ENCODE assay signal across 19 cellular contexts in genomic region chr19:5078179-5078578, GRCh38.
DNase-seq lines count a peak whose midpoint lies in the region; ATAC-seq, FAIRE-seq and TF ChIP-seq lines count a peak whose summit lies in the region.
"Had no signal": no experiment of that assay in that cellular context is flagged by ENCODE, and none has a peak within 500 bp of the region (broad histone marks: within the 10 kb centered on the region; RNA-seq: fewer than 3 reads in every experiment).

No MANE protein-coding gene starts in this region.

- no peak overlapping the region for H3K4me2 ChIP-seq in HepG2 (ENCODE audit: low read depth, low read length)

- H3K36me3 Mint-ChIP-seq in immature natural killer cell: peaks cover 7 to 13% (median 8%) of the 10 kb centered on the region in 3 donors

- TF ChIP-seq EP300 in HepG2 (IDR thresholded peaks at IDR 0.05; ENCODE audit: low read depth in 2 of 2, low read length in 2 of 2): no peak
- no peak for TF ChIP-seq EP300 in HepG2 (CRISPR knock-in tag; IDR thresholded peaks at IDR 0.05; ENCODE audit: borderline replicate concordance)

- H3K4me1 Mint-ChIP-seq in immature natural killer cell: peaks cover 48 to 51% of the 10 kb centered on the region in 2 donors
- H3K4me1 Mint-ChIP-seq: neural crest cell had no signal

- H4K20me1 ChIP-seq in HepG2 (ENCODE audit: insufficient read depth, low read length): 0 out of 2 replicates have a peak, but pooled peaks cover 2% of the 10 kb centered on the region

- H3K27ac ChIP-seq in right lobe of liver: no peak overlapping the region
- no peak overlapping the region for H3K27ac ChIP-seq in HepG2 (ENCODE audit: extremely low read length, insufficient read depth, low read length)
- peak overlapping the region; percentile 63 for H3K27ac ChIP-seq in VCaP
- H3K27ac ChIP-seq: stomach had no signal

- TF ChIP-seq RAD21 in HepG2 (CRISPR knock-in tag; IDR thresholded peaks at IDR 0.05): no peak

- no peaks in the 10 kb centered on the region for H3K79me2 ChIP-seq in HepG2 (ENCODE audit: insufficient read depth, low read length)

- TF ChIP-seq CTCF in right lobe of liver (IDR thresholded peaks at IDR 0.05): no peak
- no peak for TF ChIP-seq CTCF in HepG2 (CRISPR knock-in tag; IDR thresholded peaks at IDR 0.05)
- no peak for TF ChIP-seq CTCF in VCaP (conservative IDR thresholded peaks at IDR 0.05)

- no peak for TF ChIP-seq POLR2A in right lobe of liver (IDR thresholded peaks at IDR 0.05)
- no peak for TF ChIP-seq POLR2A in HepG2 (IDR thresholded peaks at IDR 0.05; ENCODE audit: insufficient read depth in 1 of 2, low read depth in 2 of 2, low read length in 2 of 2)

- no TSS peak for BruUV-seq in HepG2 (replicated peaks; lab: Mats Ljungman, UMichigan)

- no peak overlapping the region for H3K9ac ChIP-seq in HepG2 (ENCODE audit: insufficient read depth, low read depth, low read length)

- no peaks in the 10 kb centered on the region for H3K9me3 Mint-ChIP-seq in immature natural killer cell
- H3K9me3 Mint-ChIP-seq: neural crest cell had no signal

- no peaks in the 10 kb centered on the region for H3K27me3 ChIP-seq in right lobe of liver
- H3K27me3 ChIP-seq in HepG2 (ENCODE audit: control insufficient read depth in 1 of 2, insufficient read depth in 2 of 2, low read length in 2 of 2): no peaks in the 10 kb centered on the region; a peak in 1 of 5 replicates
- H3K27me3 ChIP-seq: stomach had no signal

- H3K9me3 ChIP-seq in right lobe of liver: no peaks in the 10 kb centered on the region
- H3K9me3 ChIP-seq in HepG2 (ENCODE audit: low read length): no peaks in the 10 kb centered on the region
- H3K9me3 ChIP-seq: stomach had no signal

- H3K4me3 ChIP-seq in right lobe of liver: no peak overlapping the region
- H3K4me3 ChIP-seq in HepG2 (replicated peaks in 1 of 3; ENCODE audit: insufficient read depth in 1 of 3, low read depth in 2 of 3, low read length in 3 of 3): no peak overlapping the region
- H3K4me3 ChIP-seq: GM12878, stomach had no signal

- in situ Hi-C loops in HepG2 (cut with HindIII; ENCODE audit: extremely low pct_ligation_motif_present, low pct_unique_long_range_greater_than_20kb): no loop called here

- peaks cover 0 to 70% (median 4%) of the 10 kb centered on the region in 4 donors for H3K36me3 ChIP-seq in right lobe of liver
- H3K36me3 ChIP-seq in HepG2 (replicated peaks in 1 of 2; ENCODE audit: control insufficient read depth in 1 of 2, insufficient read depth in 2 of 2, low read length in 2 of 2): peaks cover 24 to 63% of the 10 kb centered on the region in 2 experiments; a peak in 4 of 5 replicates

- ATAC-seq in right lobe of liver: peak in 3 of 4 donors; percentile 4 to 23 (median 19)
- ATAC-seq in HepG2: no peak
- ATAC-seq in GM21526 (IDR thresholded peaks at IDR 0.05; ENCODE audit: low FRiP score, unreplicated experiment): no peak
- ATAC-seq: GM12878, SK-N-SH treated with all-trans-retinoic acid at 6 μM for 48 hours had no signal

- peak overlapping the region; percentile 49 to 86 (median 70) for H3K27ac Mint-ChIP-seq in immature natural killer cell

- H3K4me1 ChIP-seq in right lobe of liver (no peaks in the 10 kb centered on the region), HepG2 (ENCODE audit: insufficient read depth, low read length) (no peaks in the 10 kb centered on the region)

- peak overlapping the region; percentile 27 to 68 (median 40) for H3K4me3 Mint-ChIP-seq in immature natural killer cell
- H3K4me3 Mint-ChIP-seq: neural crest cell had no signal

- 60% methylated on average over 2 of the region's 17 CpGs for WGBS in right lobe of liver (ENCODE audit: insufficient coverage, low coverage, low lambda C conversion rate, missing lambda C conversion rate)
- WGBS in HepG2 (ENCODE audit: low lambda C conversion rate): 90% methylated on average over 15 of the region's 17 CpGs

- no peak overlapping the region for H2AFZ ChIP-seq in HepG2 (ENCODE audit: low read length)

- intact Hi-C loops in right lobe of liver (cut with DNase I): no loop called here
- intact Hi-C loops in HepG2 (cut with micrococcal nuclease; ENCODE audit: unreplicated experiment): no loop called here

- no peak for FAIRE-seq in HepG2 (lab: Jason Lieb, UNC)
- FAIRE-seq: G401.6, GM12878 had no signal

- peak in 1 of 3 donors; percentile 80 for DNase-seq in right lobe of liver
- DNase-seq in HepG2 (ENCODE audit: low spot score): no peak
- peak; percentile 44 to 74 (median 53) for DNase-seq in immature natural killer cell
- no peak for DNase-seq in COR-L47 (lab: John Stamatoyannopoulos, UW)
- no peak for DNase-seq in stimulated activated naive CD4-positive, alpha-beta T cell (lab: John Stamatoyannopoulos, UW)
- DNase-seq in NCI-H748 (lab: John Stamatoyannopoulos, UW; ENCODE audit: unreplicated experiment): no peak
- DNase-seq: ACHN; aorta; cortex of kidney; erythroblast; mammary epithelial cell; stimulated activated CD4-positive, alpha-beta T cell treated with anti-CD3 and anti-CD28 coated beads, Interleukin-15, amount 100 ng/mL, for 24 hours; stomach had no signal

- CTCF ChIA-PET in HepG2 (lab: Yijun Ruan, JAX; ENCODE audit: low intra/inter-chr PET ratio, low total read pairs): no interaction called here

- POLR2A ChIA-PET in HepG2 (lab: Yijun Ruan, JAX): no interaction called here

- peaks cover 4 to 10% (median 7%) of the 10 kb centered on the region in 3 donors for H3K27me3 Mint-ChIP-seq in immature natural killer cell (ENCODE audit: low read depth in 3 of 3)

TF ChIP-seq in HepG2, 621 proteins besides CTCF, POLR2A, EP300 and RAD21:
- TF ChIP-seq ATF7 (IDR thresholded peaks at IDR 0.05): no peak
- TF ChIP-seq ATF7 (CRISPR knock-in tag; IDR thresholded peaks at IDR 0.05): no peak
- no peak for TF ChIP-seq ZNF10 (CRISPR knock-in tag; IDR thresholded peaks at IDR 0.05; ENCODE audit: borderline replicate concordance, low read depth)
- TF ChIP-seq FUBP1 (CRISPR knock-in tag; IDR thresholded peaks at IDR 0.05; ENCODE audit: borderline replicate concordance): no peak
- no peak for TF ChIP-seq PAWR (CRISPR knock-in tag; IDR thresholded peaks at IDR 0.05; ENCODE audit: borderline replicate concordance)
- no peak for TF ChIP-seq SOX5 (CRISPR knock-in tag; IDR thresholded peaks at IDR 0.05; ENCODE audit: borderline replicate concordance)
- no peak for TF ChIP-seq RARA (CRISPR knock-in tag; IDR thresholded peaks at IDR 0.05)
- TF ChIP-seq ZHX1 (CRISPR knock-in tag; IDR thresholded peaks at IDR 0.05; ENCODE audit: low read depth): no peak
- TF ChIP-seq ZFX (CRISPR knock-in tag; IDR thresholded peaks at IDR 0.05; ENCODE audit: low read depth): no peak
- no peak for TF ChIP-seq ZC3H4 (CRISPR knock-in tag; IDR thresholded peaks at IDR 0.05; ENCODE audit: borderline replicate concordance)
- TF ChIP-seq NKX3-1 (CRISPR knock-in tag; IDR thresholded peaks at IDR 0.05): no peak
- TF ChIP-seq GABPA (IDR thresholded peaks at IDR 0.05; ENCODE audit: low read depth, low read length): no peak
- no peak for TF ChIP-seq GABPA (CRISPR knock-in tag; IDR thresholded peaks at IDR 0.05; ENCODE audit: low read depth)
- no peak for TF ChIP-seq FOXA1 (IDR thresholded peaks at IDR 0.05)
- no peak for TF ChIP-seq FOXA1 (CRISPR knock-in tag; IDR thresholded peaks at IDR 0.05)
- no peak for TF ChIP-seq TSC22D2 (CRISPR knock-in tag; IDR thresholded peaks at IDR 0.05; ENCODE audit: borderline replicate concordance)
- TF ChIP-seq NFATC3 (CRISPR knock-in tag; IDR thresholded peaks at IDR 0.05): no peak
- TF ChIP-seq ZNF205 (CRISPR knock-in tag; IDR thresholded peaks at IDR 0.05): no peak
TF ChIP-seq in HepG2: peak in this region for 0.

Comparison
In these comparisons a context has a peak if more than half of its experiments do, and no peak if none do; other contexts are left out.
1. ATAC-seq: peak in right lobe of liver (3 of 4); none in HepG2 (single experiment) and GM21526 (single experiment).
2. DNase-seq: peak in immature natural killer cell (3 of 3); none in HepG2 (single experiment), COR-L47 (single experiment), stimulated activated naive CD4-positive, alpha-beta T cell (0 of 6) and NCI-H748 (single experiment).